ENCODE assay signal across 17 cellular contexts in the genomic region with DNA sequence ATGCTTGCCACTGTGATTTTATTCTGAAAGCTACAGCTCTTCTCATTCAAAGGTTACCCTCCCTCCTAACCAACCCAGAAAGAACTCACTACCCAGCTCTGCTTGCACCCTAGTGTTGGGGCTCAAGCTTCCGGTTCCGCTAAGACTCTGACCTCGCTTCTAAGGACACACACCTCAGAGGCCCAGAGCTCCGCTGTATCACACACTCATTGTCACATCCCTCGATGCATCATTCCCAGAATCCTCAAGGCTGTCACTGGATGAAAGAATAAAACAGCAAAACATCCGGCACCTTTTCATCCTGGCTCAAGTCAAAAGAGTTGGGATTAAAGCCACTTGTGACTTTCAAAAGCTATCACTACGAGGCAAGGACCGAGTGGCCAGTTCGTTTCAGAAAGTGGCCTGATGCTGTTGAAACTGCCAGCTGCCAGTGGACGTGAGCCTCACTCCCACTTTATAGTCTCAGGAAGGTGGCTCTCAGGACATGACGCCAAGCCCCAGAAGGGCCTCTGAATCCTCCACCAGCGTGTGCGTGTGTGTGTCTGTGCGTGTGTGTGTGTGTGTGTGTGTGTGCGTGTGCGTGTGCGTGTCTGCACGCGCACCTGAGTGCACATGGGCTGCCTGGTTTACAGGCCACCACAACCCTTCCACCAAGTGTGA. TPM values are rescaled to one million over a fixed set of nuclear protein-coding genes. Genes with fewer than 3 reads are reported as not detected.
A peak's percentile ranks its signal among the peaks of the same experiment; 100 is the strongest.
DNase-seq lines count a peak whose midpoint lies in the region; ATAC-seq and TF ChIP-seq lines count a peak whose summit lies in the region.
"Had no signal": no experiment of that assay in that cellular context is flagged by ENCODE, and none has a peak within 500 bp of the region (broad histone marks: within the 10 kb centered on the region; RNA-seq: fewer than 3 reads in every experiment).

No MANE protein-coding gene starts in this region.

- peak overlapping the region; percentile 80 for H3K27ac Mint-ChIP-seq in Calu3 (ENCODE audit: unreplicated experiment)

- peaks cover 54% of the 10 kb centered on the region for H3K4me1 Mint-ChIP-seq in Calu3 (ENCODE audit: low read depth, unreplicated experiment)

- H2BK120ac ChIP-seq in mesenchymal stem cell (ENCODE audit: low read depth, low read length) = no peak overlapping the region

- H2AFZ ChIP-seq in mesenchymal stem cell (ENCODE audit: low read depth, low read length) = no peak overlapping the region

- TF ChIP-seq CTCF in Calu3 (IDR thresholded peaks at IDR 0.05; ENCODE audit: unreplicated experiment) = no peak

- H3K27me3 Mint-ChIP-seq in Calu3 (ENCODE audit: unreplicated experiment) = no peaks in the 10 kb centered on the region

- H3K36me3 ChIP-seq in mesenchymal stem cell (ENCODE audit: control insufficient read depth in 1 of 2, insufficient read depth in 2 of 2, low read depth in 1 of 2, low read length in 2 of 2) (peaks cover 0 to 7% of the 10 kb centered on the region in 2 experiments), skeletal muscle satellite cell (ENCODE audit: insufficient read depth, low read length) (peaks cover 5% of the 10 kb centered on the region)
- H3K36me3 ChIP-seq: BLaER1, upper lobe of right lung had no signal

- H3K4ac ChIP-seq in mesenchymal stem cell (ENCODE audit: low read depth in 1 of 2, low read length in 2 of 2) = peak overlapping the region in 1 of 2 experiments; percentile 29

- ATAC-seq in HG03460 (IDR thresholded peaks at IDR 0.05; ENCODE audit: unreplicated experiment) = no peak
- ATAC-seq: activated naive CD4-positive, alpha-beta T cell treated with anti-CD3 and anti-CD28 coated beads, Interleukin-2, amount 50 U/mL, for 72 hours; upper lobe of right lung had no signal

- no TSS peak for BruUV-seq in Calu3 (replicated peaks; lab: Mats Ljungman, UMichigan)

- DNase-seq in Calu3 (no peak), SHP77 (lab: John Stamatoyannopoulos, UW) (peak; percentile 47 to 71), mesenchymal stem cell (no peak), NCI-H345 treated with DMSO at 0.1 percent for 48 hours (lab: John Stamatoyannopoulos, UW; ENCODE audit: unreplicated experiment) (no peak), posterior cingulate gyrus (no peak)
- DNase-seq: activated CD4-positive, alpha-beta T cell treated with anti-CD3 and anti-CD28 coated beads for 48 hours; activated T-cell treated with anti-CD3 and anti-CD28 coated beads for 4 hours; central memory CD4-positive, alpha-beta T cell; DND-41; NCI-H2029 treated with DMSO at 0.1 percent for 48 hours; NCI-H82; stimulated activated CD4-positive, alpha-beta T cell treated with anti-CD3 and anti-CD28 coated beads, Interleukin-1b, Interleukin-23, amount 100 ng/mL, for 48 hours had no signal

- H3K27me3 ChIP-seq in mesenchymal stem cell (ENCODE audit: control insufficient read depth in 1 of 2, insufficient read depth in 1 of 2, low read length in 2 of 2) (no peaks in the 10 kb centered on the region), skeletal muscle satellite cell (ENCODE audit: control insufficient read depth, insufficient read depth, low read length) (no peaks in the 10 kb centered on the region)
- H3K27me3 ChIP-seq: BLaER1, upper lobe of right lung had no signal

- peak overlapping the region; percentile 19 to 30 for H3K18ac ChIP-seq in mesenchymal stem cell (ENCODE audit: low read depth in 1 of 2, low read length in 2 of 2)

- no peak overlapping the region for H2BK15ac ChIP-seq in mesenchymal stem cell (ENCODE audit: low read depth, poor library complexity, severe bottlenecking)

- H3K9me3 ChIP-seq in mesenchymal stem cell (ENCODE audit: control insufficient read depth, low read length) = no peaks in the 10 kb centered on the region
- H3K9me3 ChIP-seq in skeletal muscle satellite cell (replicated peaks; ENCODE audit: low read length) = no peaks in the 10 kb centered on the region
- H3K9me3 ChIP-seq: upper lobe of right lung had no signal

- H4K8ac ChIP-seq in mesenchymal stem cell (ENCODE audit: low read length) = peak overlapping the region; percentile 66

- H3K4me3 Mint-ChIP-seq in Calu3 (ENCODE audit: low read depth, unreplicated experiment) = peak overlapping the region; percentile 51

- peak overlapping the region; percentile 9 for H2AK5ac ChIP-seq in mesenchymal stem cell (ENCODE audit: low read length, severe bottlenecking)

- H2BK12ac ChIP-seq in mesenchymal stem cell (ENCODE audit: low read length in 2 of 2) = peak overlapping the region in 1 of 2 experiments; percentile 73

- H3K4me3 ChIP-seq in mesenchymal stem cell (ENCODE audit: insufficient read depth in 1 of 2, low read depth in 1 of 2, low read length in 2 of 2) (peak overlapping the region in 1 of 2 experiments; percentile 68), skeletal muscle satellite cell (ENCODE audit: low read length) (peak overlapping the region; percentile 42)
- H3K4me3 ChIP-seq: BLaER1, upper lobe of right lung had no signal

- intact Hi-C loops in Calu3 (cut with micrococcal nuclease; ENCODE audit: unreplicated experiment) = loop anchor here (5.0 kb wide), 3 partner anchors 77 to 172 kb away; no protein-coding TSS in a partner anchor
- intact Hi-C loops in posterior cingulate gyrus (cut with DNase I) = no loop called here

- CTCF ChIA-PET in Calu3 (lab: Charles Lee) = no interaction called here

- peak overlapping the region; percentile 6 for H4K91ac ChIP-seq in mesenchymal stem cell (ENCODE audit: low read length)

- H3K4me1 ChIP-seq in mesenchymal stem cell (ENCODE audit: control insufficient read depth, insufficient read depth, low read depth, low read length) (peaks cover 29% of the 10 kb centered on the region), skeletal muscle satellite cell (ENCODE audit: control insufficient read depth, insufficient read depth, low read length) (peaks cover 55% of the 10 kb centered on the region)

- peak overlapping the region in 1 of 2 experiments; percentile 23 for H3K23ac ChIP-seq in mesenchymal stem cell (ENCODE audit: low read length in 2 of 2)

- H2BK5ac ChIP-seq in mesenchymal stem cell (ENCODE audit: low read depth, low read length, poor library complexity, severe bottlenecking) = no peak overlapping the region

- H3K9me3 Mint-ChIP-seq in Calu3 (ENCODE audit: low read depth, unreplicated experiment) = no peaks in the 10 kb centered on the region

- H3K27ac ChIP-seq in mesenchymal stem cell (ENCODE audit: low read length, poor library complexity, severe bottlenecking) = no peak overlapping the region
- H3K27ac ChIP-seq: BLaER1 had no signal

- H3K79me1 ChIP-seq in mesenchymal stem cell (replicated peaks; ENCODE audit: low read length, poor library complexity, severe bottlenecking) = peaks cover 30% of the 10 kb centered on the region

- H3K9ac ChIP-seq in mesenchymal stem cell (ENCODE audit: low read length) (no peak overlapping the region), skeletal muscle satellite cell (ENCODE audit: low read depth, low read length) (peak overlapping the region; percentile 54)
- H3K9ac ChIP-seq: BLaER1 had no signal

- WGBS in mesenchymal stem cell = 91% methylated on average over 10 of the region's 19 CpGs

- peak overlapping the region in 1 of 2 experiments; percentile 56 for H3K14ac ChIP-seq in mesenchymal stem cell (ENCODE audit: low read length in 2 of 2)

- peaks cover 25% of the 10 kb centered on the region for H3K36me3 Mint-ChIP-seq in Calu3 (ENCODE audit: insufficient read depth, unreplicated experiment)

- H3K4me2 ChIP-seq in mesenchymal stem cell (ENCODE audit: low read length, poor library complexity, severe bottlenecking) (no peak overlapping the region), skeletal muscle satellite cell (ENCODE audit: low read length) (peak overlapping the region; percentile 73)
- H3K4me2 ChIP-seq: BLaER1 had no signal

RNA-seq across cellular contexts. Expression of a gene that starts 29.0 kb away (rescaled TPM):
- total RNA-seq in Calu3 (2022) = 13.6 and 17.8 TPM in 2 replicates
- 5.1 TPM for polyA plus RNA-seq in mesenchymal stem cell (2013, experiment 1 of 2)
- 4.5 TPM for polyA plus RNA-seq in mesenchymal stem cell (2013, experiment 2 of 2)
- 5.1 and 8.3 TPM in 2 replicates for total RNA-seq in skeletal muscle satellite cell (2012; rRNA removed)

Comparison
In these comparisons a context has a peak if more than half of its experiments do, and no peak if none do; other contexts are left out.
1. DNase-seq: peak in SHP77 (2 of 2); none in Calu3 (single experiment), mesenchymal stem cell (single experiment), NCI-H345 treated with DMSO at 0.1 percent for 48 hours (single experiment) and posterior cingulate gyrus (0 of 10).